8 cellular contexts compared by ENCODE assay signal in genomic region chr19:3573858-3574637, GRCh38. TPM values are rescaled to one million over a fixed set of nuclear protein-coding genes. Genes with fewer than 3 reads are reported as not detected.
DNase-seq lines count a peak whose midpoint lies in the region; ATAC-seq, FAIRE-seq and TF ChIP-seq lines count a peak whose summit lies in the region.

No MANE protein-coding gene starts in this region.

- H3K9me3 ChIP-seq in HepG2 (ENCODE audit: low read length) = no peaks in the 10 kb centered on the region

- H4K20me1 ChIP-seq in HepG2 (ENCODE audit: insufficient read depth, low read length) = peaks cover 4% of the 10 kb centered on the region

- TF ChIP-seq EP300 in HepG2 (IDR thresholded peaks at IDR 0.05; ENCODE audit: low read depth in 2 of 2, low read length in 2 of 2) (no peak), HepG2 (CRISPR knock-in tag; IDR thresholded peaks at IDR 0.05; ENCODE audit: borderline replicate concordance) (no peak)

- H3K4me3 ChIP-seq in HepG2 (replicated peaks in 1 of 3; ENCODE audit: insufficient read depth in 1 of 3, low read depth in 2 of 3, low read length in 3 of 3) = peak overlapping the region; percentile 81 to 94 (median 92); a peak in 4 of 6 replicates

- H3K4me3 Mint-ChIP-seq in dendritic cell treated with granulocyte-macrophage colony-stimulating factor and Interleukin-4, amounts not matched to agents 40 ng/mL and 50 ng/mL, for 4 days = peak overlapping the region; percentile 88

- in situ Hi-C loops in HepG2 (cut with HindIII; ENCODE audit: extremely low pct_ligation_motif_present, low pct_unique_long_range_greater_than_20kb) = no loop called here

- peak overlapping the region; percentile 87 for H3K9ac ChIP-seq in HepG2 (ENCODE audit: insufficient read depth, low read depth, low read length)

- no TSS peak for BruUV-seq in HepG2 (replicated peaks; lab: Mats Ljungman, UMichigan)

- 83% methylated on average over 46 of the region's 55 CpGs for WGBS in HepG2 (ENCODE audit: low lambda C conversion rate)

- peaks cover 56% of the 10 kb centered on the region for H3K4me1 Mint-ChIP-seq in dendritic cell treated with granulocyte-macrophage colony-stimulating factor and Interleukin-4, amounts not matched to agents 40 ng/mL and 50 ng/mL, for 4 days (ENCODE audit: low read depth)

- H3K9me3 Mint-ChIP-seq in dendritic cell treated with granulocyte-macrophage colony-stimulating factor and Interleukin-4, amounts not matched to agents 40 ng/mL and 50 ng/mL, for 4 days = no peaks in the 10 kb centered on the region

- peak overlapping the region; percentile 74 for H3K4me2 ChIP-seq in HepG2 (ENCODE audit: low read depth, low read length)

- POLR2A ChIA-PET in HepG2 (lab: Yijun Ruan, JAX) = interaction anchor here (0.9 to 1.0 kb wide), 2 partner anchors 9 to 73 kb away, joined by 3 read pairs; partner anchors contain the start of gene DOHH

- peak; percentile 63 for FAIRE-seq in HepG2 (lab: Jason Lieb, UNC)

- H3K79me2 ChIP-seq in HepG2 (ENCODE audit: insufficient read depth, low read length) = peaks cover 2% of the 10 kb centered on the region

- H3K27me3 ChIP-seq in HepG2 (ENCODE audit: control insufficient read depth in 1 of 2, insufficient read depth in 2 of 2, low read length in 2 of 2) = no peaks in the 10 kb centered on the region

- H3K36me3 ChIP-seq in HepG2 (replicated peaks in 1 of 2; ENCODE audit: control insufficient read depth in 1 of 2, insufficient read depth in 2 of 2, low read length in 2 of 2) = no peaks in the 10 kb centered on the region; a peak in 1 of 5 replicates

- H3K27ac ChIP-seq in HepG2 (ENCODE audit: extremely low read length, insufficient read depth, low read length) = peak overlapping the region; percentile 63

- CTCF ChIA-PET in HepG2 (lab: Yijun Ruan, JAX; ENCODE audit: low intra/inter-chr PET ratio, low total read pairs) = no interaction called here

- no peaks in the 10 kb centered on the region for H3K27me3 Mint-ChIP-seq in dendritic cell treated with granulocyte-macrophage colony-stimulating factor and Interleukin-4, amounts not matched to agents 40 ng/mL and 50 ng/mL, for 4 days

- TF ChIP-seq POLR2A in HepG2 (IDR thresholded peaks at IDR 0.05; ENCODE audit: insufficient read depth in 1 of 2, low read depth in 2 of 2, low read length in 2 of 2) = no peak

- DNase-seq in AG20443 (ENCODE audit: low spot score) (peak; percentile 93), HCEC 1CT (peak; percentile 95), NCI-H526 (lab: John Stamatoyannopoulos, UW) (peak; percentile 86 to 97), HepG2 (ENCODE audit: low spot score) (peak; percentile 85)
- DNase-seq in activated CD4-positive, alpha-beta T cell treated with anti-CD3 and anti-CD28 coated beads, Interleukin-2, amount 50 U/mL, for 24 hours (ENCODE audit: low read depth in 1 of 2, low spot score in 1 of 2) = peak; percentile 64 to 67
- peak; percentile 82 to 95 for DNase-seq in stimulated activated CD4-positive, alpha-beta T cell treated with anti-CD3 and anti-CD28 coated beads, Interleukin-2, amount 100 ng/mL, for 24 hours

- H3K27ac Mint-ChIP-seq in dendritic cell treated with granulocyte-macrophage colony-stimulating factor and Interleukin-4, amounts not matched to agents 40 ng/mL and 50 ng/mL, for 4 days = peak overlapping the region; percentile 85

- ATAC-seq in HepG2 (peak; percentile 28), GM21423 (IDR thresholded peaks at IDR 0.05; ENCODE audit: unreplicated experiment) (no peak)

- TF ChIP-seq CTCF in HepG2 (CRISPR knock-in tag; IDR thresholded peaks at IDR 0.05) = no peak

- intact Hi-C loops in dendritic cell treated with granulocyte-macrophage colony-stimulating factor and Interleukin-4, amounts not matched to agents 40 ng/mL and 50 ng/mL, for 4 days (cut with micrococcal nuclease) = loop anchor here (2.0 kb wide), 2 partner anchors 15 to 67 kb away; partner anchors contain the start of gene FZR1
- intact Hi-C loops in HepG2 (cut with micrococcal nuclease; ENCODE audit: unreplicated experiment) = loop anchor here (5.0 kb wide), 1 partner anchor 67 kb away; the partner anchor contains the start of gene FZR1

- no peak overlapping the region for H2AFZ ChIP-seq in HepG2 (ENCODE audit: low read length)

- H3K36me3 Mint-ChIP-seq in dendritic cell treated with granulocyte-macrophage colony-stimulating factor and Interleukin-4, amounts not matched to agents 40 ng/mL and 50 ng/mL, for 4 days (ENCODE audit: low read depth) = peaks cover 59% of the 10 kb centered on the region

- TF ChIP-seq RAD21 in HepG2 (CRISPR knock-in tag; IDR thresholded peaks at IDR 0.05) = no peak

- peaks cover 34% of the 10 kb centered on the region for H3K4me1 ChIP-seq in HepG2 (ENCODE audit: insufficient read depth, low read length)

RNA-seq across cellular contexts. Expression of gene HMG20B, which starts 1.3 kb away (rescaled TPM):
- 23.0 and 29.2 TPM in 2 replicates for total RNA-seq in HepG2 (2016; rRNA removed; fragmentation: Illumina TruSeq; extraction: Trizol)
- 26.2 and 31.3 TPM in 2 replicates for total RNA-seq in HepG2 (2016; cell fraction: cytosol; rRNA removed; fragmentation: Illumina TruSeq; extraction: Trizol; ENCODE audit: low read depth)
- total RNA-seq in HepG2 (2016; cell fraction: insoluble cytoplasmic fraction; rRNA removed; fragmentation: Illumina TruSeq; extraction: Trizol) = 26.2 and 29.0 TPM in 2 replicates
- total RNA-seq in HepG2 (2016; cell fraction: membrane; rRNA removed; fragmentation: Illumina TruSeq; extraction: Trizol) = 40.2 and 42.4 TPM in 2 replicates
- 17.0 TPM in 2 replicates for total RNA-seq in HepG2 (2016; cell fraction: nucleus; rRNA removed; fragmentation: Illumina TruSeq; extraction: Trizol)
- polyA plus RNA-seq in HepG2 (2011; rRNA removed) = 23.9 and 24.8 TPM in 2 replicates
- 17.7 and 28.8 TPM in 2 replicates for polyA plus RNA-seq in HepG2 (2011; cell fraction: cytosol; rRNA removed)
- 73.5 and 97.4 TPM in 2 replicates for polyA plus RNA-seq in HepG2 (2011; cell fraction: nucleus; rRNA removed)
- polyA plus RNA-seq in HepG2 (2012) = 19.0 and 22.8 TPM in 2 replicates
- polyA plus RNA-seq in HepG2 (2016; cell fraction: cytosol; fragmentation: Illumina TruSeq; extraction: Trizol; ENCODE audit: low read depth) = 33.9 and 35.6 TPM in 2 replicates
- polyA plus RNA-seq in HepG2 (2016; cell fraction: insoluble cytoplasmic fraction; fragmentation: Illumina TruSeq; extraction: Trizol; ENCODE audit: low read depth) = 36.6 TPM in 2 replicates
- 38.7 and 44.5 TPM in 2 replicates for polyA plus RNA-seq in HepG2 (2016; cell fraction: membrane; fragmentation: Illumina TruSeq; extraction: Trizol; ENCODE audit: low read depth)
- 80.7 and 81.4 TPM in 2 replicates for polyA plus RNA-seq in HepG2 (2016; cell fraction: nucleus; fragmentation: Illumina TruSeq; extraction: Trizol; ENCODE audit: insufficient read depth, low read depth)
- 13.9 and 67.7 TPM in 2 replicates for polyA minus RNA-seq in HepG2 (2011; rRNA and poly(A)+ RNA removed; ENCODE audit: low replicate concordance)
- polyA minus RNA-seq in HepG2 (2011; cell fraction: cytosol; rRNA and poly(A)+ RNA removed) = 10.8 and 16.1 TPM in 2 replicates
- polyA minus RNA-seq in HepG2 (2011; cell fraction: nucleus; rRNA and poly(A)+ RNA removed) = 8.7 and 9.7 TPM in 2 replicates

RNA-seq across cellular contexts. Expression of gene GIPC3, which starts 11.2 kb away (rescaled TPM):
- total RNA-seq in HepG2 (2016; rRNA removed; fragmentation: Illumina TruSeq; extraction: Trizol) = not detected in 2 replicates
- not detected in 2 replicates for total RNA-seq in HepG2 (2016; cell fraction: cytosol; rRNA removed; fragmentation: Illumina TruSeq; extraction: Trizol; ENCODE audit: low read depth)
- total RNA-seq in HepG2 (2016; cell fraction: insoluble cytoplasmic fraction; rRNA removed; fragmentation: Illumina TruSeq; extraction: Trizol) = not detected in 2 replicates
- not detected in 2 replicates for total RNA-seq in HepG2 (2016; cell fraction: membrane; rRNA removed; fragmentation: Illumina TruSeq; extraction: Trizol)
- not detected in 2 replicates for total RNA-seq in HepG2 (2016; cell fraction: nucleus; rRNA removed; fragmentation: Illumina TruSeq; extraction: Trizol)
- 0.05 and 0.08 TPM in 2 replicates for polyA plus RNA-seq in HepG2 (2011; rRNA removed)
- polyA plus RNA-seq in HepG2 (2011; cell fraction: cytosol; rRNA removed) = 0.01 and 0.03 TPM in 2 replicates
- polyA plus RNA-seq in HepG2 (2011; cell fraction: nucleus; rRNA removed) = 0.14 and 0.17 TPM in 2 replicates
- 0.04 TPM in 1 of 2 replicates, not detected in the other for polyA plus RNA-seq in HepG2 (2012)
- not detected in 2 replicates for polyA plus RNA-seq in HepG2 (2016; cell fraction: cytosol; fragmentation: Illumina TruSeq; extraction: Trizol; ENCODE audit: low read depth)
- polyA plus RNA-seq in HepG2 (2016; cell fraction: insoluble cytoplasmic fraction; fragmentation: Illumina TruSeq; extraction: Trizol; ENCODE audit: low read depth) = not detected in 2 replicates
- polyA plus RNA-seq in HepG2 (2016; cell fraction: membrane; fragmentation: Illumina TruSeq; extraction: Trizol; ENCODE audit: low read depth) = not detected in 2 replicates
- polyA plus RNA-seq in HepG2 (2016; cell fraction: nucleus; fragmentation: Illumina TruSeq; extraction: Trizol; ENCODE audit: insufficient read depth, low read depth) = not detected in 2 replicates
- 0.02 and 5.9 TPM in 2 replicates for polyA minus RNA-seq in HepG2 (2011; rRNA and poly(A)+ RNA removed; ENCODE audit: low replicate concordance)
- not detected in 2 replicates for polyA minus RNA-seq in HepG2 (2011; cell fraction: cytosol; rRNA and poly(A)+ RNA removed)
- polyA minus RNA-seq in HepG2 (2011; cell fraction: nucleus; rRNA and poly(A)+ RNA removed) = not detected in 2 replicates

RNA-seq across cellular contexts. Expression of gene MFSD12, which starts 16.7 kb away (rescaled TPM):
- total RNA-seq in HepG2 (2016; rRNA removed; fragmentation: Illumina TruSeq; extraction: Trizol) = 14.0 and 29.1 TPM in 2 replicates
- total RNA-seq in HepG2 (2016; cell fraction: cytosol; rRNA removed; fragmentation: Illumina TruSeq; extraction: Trizol; ENCODE audit: low read depth) = 9.9 and 10.2 TPM in 2 replicates
- 10.6 and 28.5 TPM in 2 replicates for total RNA-seq in HepG2 (2016; cell fraction: insoluble cytoplasmic fraction; rRNA removed; fragmentation: Illumina TruSeq; extraction: Trizol)
- total RNA-seq in HepG2 (2016; cell fraction: membrane; rRNA removed; fragmentation: Illumina TruSeq; extraction: Trizol) = 19.7 and 20.6 TPM in 2 replicates
- 25.3 and 29.9 TPM in 2 replicates for total RNA-seq in HepG2 (2016; cell fraction: nucleus; rRNA removed; fragmentation: Illumina TruSeq; extraction: Trizol)
- 27.2 and 37.0 TPM in 2 replicates for polyA plus RNA-seq in HepG2 (2011; rRNA removed)
- polyA plus RNA-seq in HepG2 (2011; cell fraction: cytosol; rRNA removed) = 16.9 and 29.1 TPM in 2 replicates
- polyA plus RNA-seq in HepG2 (2011; cell fraction: nucleus; rRNA removed) = 143 and 182 TPM in 2 replicates
- polyA plus RNA-seq in HepG2 (2012) = 21.1 and 40.6 TPM in 2 replicates
- 12.9 and 14.1 TPM in 2 replicates for polyA plus RNA-seq in HepG2 (2016; cell fraction: cytosol; fragmentation: Illumina TruSeq; extraction: Trizol; ENCODE audit: low read depth)
- polyA plus RNA-seq in HepG2 (2016; cell fraction: insoluble cytoplasmic fraction; fragmentation: Illumina TruSeq; extraction: Trizol; ENCODE audit: low read depth) = 12.6 and 14.9 TPM in 2 replicates
- 19.3 and 20.1 TPM in 2 replicates for polyA plus RNA-seq in HepG2 (2016; cell fraction: membrane; fragmentation: Illumina TruSeq; extraction: Trizol; ENCODE audit: low read depth)
- 55.9 and 62.9 TPM in 2 replicates for polyA plus RNA-seq in HepG2 (2016; cell fraction: nucleus; fragmentation: Illumina TruSeq; extraction: Trizol; ENCODE audit: insufficient read depth, low read depth)
- 76.5 and 865 TPM in 2 replicates for polyA minus RNA-seq in HepG2 (2011; rRNA and poly(A)+ RNA removed; ENCODE audit: low replicate concordance)
- polyA minus RNA-seq in HepG2 (2011; cell fraction: cytosol; rRNA and poly(A)+ RNA removed) = 29.2 and 33.3 TPM in 2 replicates
- 22.5 and 22.8 TPM in 2 replicates for polyA minus RNA-seq in HepG2 (2011; cell fraction: nucleus; rRNA and poly(A)+ RNA removed)

RNA-seq across cellular contexts. Expression of gene TBXA2R, which starts 32.6 kb away (rescaled TPM):
- total RNA-seq in HepG2 (2016; rRNA removed; fragmentation: Illumina TruSeq; extraction: Trizol) = not detected in 2 replicates
- total RNA-seq in HepG2 (2016; cell fraction: cytosol; rRNA removed; fragmentation: Illumina TruSeq; extraction: Trizol; ENCODE audit: low read depth) = not detected in 2 replicates
- total RNA-seq in HepG2 (2016; cell fraction: insoluble cytoplasmic fraction; rRNA removed; fragmentation: Illumina TruSeq; extraction: Trizol) = not detected in 2 replicates
- not detected in 2 replicates for total RNA-seq in HepG2 (2016; cell fraction: membrane; rRNA removed; fragmentation: Illumina TruSeq; extraction: Trizol)
- total RNA-seq in HepG2 (2016; cell fraction: nucleus; rRNA removed; fragmentation: Illumina TruSeq; extraction: Trizol) = not detected in 2 replicates
- polyA plus RNA-seq in HepG2 (2011; rRNA removed) = 0.05 and 0.09 TPM in 2 replicates
- polyA plus RNA-seq in HepG2 (2011; cell fraction: cytosol; rRNA removed) = 0.04 TPM in 2 replicates
- polyA plus RNA-seq in HepG2 (2011; cell fraction: nucleus; rRNA removed) = 0.11 TPM in 1 of 2 replicates, not detected in the other
- not detected in 2 replicates for polyA plus RNA-seq in HepG2 (2012)
- polyA plus RNA-seq in HepG2 (2016; cell fraction: cytosol; fragmentation: Illumina TruSeq; extraction: Trizol; ENCODE audit: low read depth) = not detected in 2 replicates
- not detected in 2 replicates for polyA plus RNA-seq in HepG2 (2016; cell fraction: insoluble cytoplasmic fraction; fragmentation: Illumina TruSeq; extraction: Trizol; ENCODE audit: low read depth)
- not detected in 2 replicates for polyA plus RNA-seq in HepG2 (2016; cell fraction: membrane; fragmentation: Illumina TruSeq; extraction: Trizol; ENCODE audit: low read depth)
- polyA plus RNA-seq in HepG2 (2016; cell fraction: nucleus; fragmentation: Illumina TruSeq; extraction: Trizol; ENCODE audit: insufficient read depth, low read depth) = not detected in 2 replicates
- polyA minus RNA-seq in HepG2 (2011; rRNA and poly(A)+ RNA removed; ENCODE audit: low replicate concordance) = 0.20 and 1.3 TPM in 2 replicates
- polyA minus RNA-seq in HepG2 (2011; cell fraction: cytosol; rRNA and poly(A)+ RNA removed) = not detected in 2 replicates
- not detected in 2 replicates for polyA minus RNA-seq in HepG2 (2011; cell fraction: nucleus; rRNA and poly(A)+ RNA removed)

RNA-seq across cellular contexts. Expression of gene TEKTIP1, which starts 35.1 kb away (rescaled TPM):
- not detected in 2 replicates for total RNA-seq in HepG2 (2016; rRNA removed; fragmentation: Illumina TruSeq; extraction: Trizol)
- total RNA-seq in HepG2 (2016; cell fraction: cytosol; rRNA removed; fragmentation: Illumina TruSeq; extraction: Trizol; ENCODE audit: low read depth) = not detected in 2 replicates
- total RNA-seq in HepG2 (2016; cell fraction: insoluble cytoplasmic fraction; rRNA removed; fragmentation: Illumina TruSeq; extraction: Trizol) = not detected in 2 replicates
- not detected in 2 replicates for total RNA-seq in HepG2 (2016; cell fraction: membrane; rRNA removed; fragmentation: Illumina TruSeq; extraction: Trizol)
- not detected in 2 replicates for total RNA-seq in HepG2 (2016; cell fraction: nucleus; rRNA removed; fragmentation: Illumina TruSeq; extraction: Trizol)
- polyA plus RNA-seq in HepG2 (2011; rRNA removed) = not detected in 2 replicates
- polyA plus RNA-seq in HepG2 (2011; cell fraction: cytosol; rRNA removed) = not detected in 2 replicates
- polyA plus RNA-seq in HepG2 (2011; cell fraction: nucleus; rRNA removed) = 0.32 TPM in 1 of 2 replicates, not detected in the other
- polyA plus RNA-seq in HepG2 (2012) = 0.24 and 0.35 TPM in 2 replicates
- not detected in 2 replicates for polyA plus RNA-seq in HepG2 (2016; cell fraction: cytosol; fragmentation: Illumina TruSeq; extraction: Trizol; ENCODE audit: low read depth)
- not detected in 2 replicates for polyA plus RNA-seq in HepG2 (2016; cell fraction: insoluble cytoplasmic fraction; fragmentation: Illumina TruSeq; extraction: Trizol; ENCODE audit: low read depth)
- polyA plus RNA-seq in HepG2 (2016; cell fraction: membrane; fragmentation: Illumina TruSeq; extraction: Trizol; ENCODE audit: low read depth) = not detected in 2 replicates
- polyA plus RNA-seq in HepG2 (2016; cell fraction: nucleus; fragmentation: Illumina TruSeq; extraction: Trizol; ENCODE audit: insufficient read depth, low read depth) = not detected in 2 replicates
- polyA minus RNA-seq in HepG2 (2011; rRNA and poly(A)+ RNA removed; ENCODE audit: low replicate concordance) = not detected in 2 replicates
- not detected in 2 replicates for polyA minus RNA-seq in HepG2 (2011; cell fraction: cytosol; rRNA and poly(A)+ RNA removed)
- polyA minus RNA-seq in HepG2 (2011; cell fraction: nucleus; rRNA and poly(A)+ RNA removed) = not detected in 2 replicates
